In the genomic region with DNA sequence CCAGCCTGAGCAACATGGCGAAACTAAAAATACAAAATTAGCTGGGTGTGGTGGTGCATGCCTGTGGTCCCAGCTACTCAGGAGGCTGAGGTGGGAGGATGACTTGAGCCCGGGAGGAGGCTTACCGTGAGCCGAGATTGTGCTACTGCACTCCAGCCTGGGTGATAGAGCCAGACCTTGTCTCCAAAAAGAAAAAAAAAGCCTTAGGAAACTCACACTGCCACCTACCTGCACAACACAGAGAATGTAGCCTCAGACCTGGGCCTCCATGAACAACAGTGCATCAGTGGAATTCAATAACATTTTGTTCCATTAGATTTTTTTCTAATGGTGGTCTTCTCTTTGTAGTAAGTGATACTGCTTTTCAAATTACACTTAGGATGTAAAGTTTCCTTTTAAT, we compare ENCODE assay signal across 1 cellular context.
TF ChIP-seq lines count a peak whose summit lies in the region.

No MANE protein-coding gene starts in this region.

TF ChIP-seq in WTC11, 78 proteins besides CTCF, POLR2A, EP300 and RAD21 (continued from another document):
- TF ChIP-seq ZNF512 (CRISPR knock-in tag; IDR thresholded peaks at IDR 0.05; ENCODE audit: borderline replicate concordance) (no peak), RELA (CRISPR knock-in tag; IDR thresholded peaks at IDR 0.05; ENCODE audit: borderline replicate concordance) (no peak), TEAD4 (CRISPR knock-in tag; IDR thresholded peaks at IDR 0.05) (no peak), ZBTB21 (CRISPR knock-in tag; IDR thresholded peaks at IDR 0.05; ENCODE audit: borderline replicate concordance) (no peak), SMAD4 (CRISPR knock-in tag; IDR thresholded peaks at IDR 0.05) (no peak), GRHL2 (CRISPR knock-in tag; IDR thresholded peaks at IDR 0.05; ENCODE audit: insufficient replicate concordance, severe bottlenecking) (no peak), ATF1 (CRISPR knock-in tag; IDR thresholded peaks at IDR 0.05) (no peak), ESRRA (CRISPR knock-in tag; IDR thresholded peaks at IDR 0.05; ENCODE audit: borderline replicate concordance) (no peak), GABPB1 (CRISPR knock-in tag; IDR thresholded peaks at IDR 0.05) (no peak)
